Comparison of ENCODE assay signal across 18 cellular contexts in the genomic region with DNA sequence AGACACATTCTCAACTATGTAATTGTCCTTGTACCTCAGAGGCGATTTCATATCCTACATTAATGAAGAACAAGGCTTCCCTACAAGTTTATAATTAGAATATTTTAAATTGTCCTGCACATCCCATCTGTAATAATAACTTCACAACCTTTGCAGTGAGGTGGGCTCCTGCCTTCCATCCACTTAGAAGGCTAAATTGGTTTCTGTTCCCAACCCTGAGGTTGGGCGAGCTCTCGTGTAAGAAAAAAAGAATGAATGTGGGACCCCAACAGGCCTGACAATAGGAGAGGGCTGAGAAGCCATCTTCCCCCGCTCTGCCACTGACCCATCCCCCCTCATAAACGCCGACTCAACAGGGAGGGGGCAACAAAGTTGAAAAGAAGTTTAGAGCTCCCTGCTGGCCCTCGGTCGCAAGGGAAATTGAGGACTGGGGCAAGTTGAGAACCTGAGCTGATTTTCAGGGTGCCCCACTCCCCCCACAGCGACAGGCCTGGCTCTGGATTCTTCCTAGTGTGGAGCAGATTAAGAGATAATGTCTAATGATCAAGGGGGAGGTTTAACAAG. TPM values are rescaled to one million over a fixed set of nuclear protein-coding genes. Genes with fewer than 3 reads are reported as not detected.
"Had no signal": no experiment of that assay in that cellular context is flagged by ENCODE, and none has a peak within 500 bp of the region (broad histone marks: within the 10 kb centered on the region; RNA-seq: fewer than 3 reads in every experiment).

No MANE protein-coding gene starts in this region.

- H3K27ac ChIP-seq: hepatocyte, lower lobe of right lung, thyroid gland, uterus had no signal

- DNase-seq: activated naive CD4-positive, alpha-beta T cell; activated naive CD8-positive, alpha-beta T cell treated with anti-CD3 and anti-CD28 coated beads, Interleukin-2, amount 10 ng/mL, durations not matched to agents 7 days and 5 days; dermis blood vessel endothelial cell; left colon; lower lobe of right lung; stimulated activated CD4-positive, alpha-beta T cell treated with anti-CD3 and anti-CD28 coated beads, Interleukin-2, amount 100 ng/mL, for 48 hours; T-cell; T-helper 9 cell; thyroid gland; uterus had no signal

- ATAC-seq: activated CD4-positive, CD25-positive, alpha-beta regulatory T cell treated with anti-CD3 and anti-CD28 coated beads, Interleukin-2, amount 50 U/mL, for 24 hours; left colon; lower lobe of right lung; stimulated activated memory B cell treated with anti-CD40 and anti-IgM and Interleukin-4, amounts not matched to agents 10 μg/mL and 1 μg/mL and 100 μg/mL, for 72 hours; T-cell had no signal

- H3K36me3 ChIP-seq: uterus had no signal

- FAIRE-seq: bronchial epithelial cell, islet of Langerhans had no signal

- H3K4me1 ChIP-seq: lower lobe of right lung, uterus had no signal

- H3K9me3 ChIP-seq: lower lobe of right lung, thyroid gland, uterus had no signal

- H3K4me3 ChIP-seq: hepatocyte, lower lobe of right lung, thyroid gland, uterus had no signal

RNA-seq across cellular contexts. Expression of a gene that starts 9.4 kb away (rescaled TPM):
- total RNA-seq: activated CD8-positive, alpha-beta memory T cell treated with anti-CD3 and anti-CD28 coated beads for 36 hours; activated naive CD8-positive, alpha-beta T cell treated with anti-CD3 and anti-CD28 coated beads, Interleukin-2, amount 10 ng/mL, durations not matched to agents 7 days and 5 days; activated T-helper 1 cell treated with anti-CD3 and anti-CD28 coated beads, Interleukin-12 subunit alpha, Interleukin-12 subunit beta, Interleukin-2, Interleukin-4 antibody, amounts not matched to agents 30 ng/mL and 10 ng/mL and 1 ng/mL, durations not matched to agents 14 hours and 24 hours and 36 hours; bronchial epithelial cell; chondrocyte; dermis blood vessel endothelial cell; hepatocyte; left colon; lower lobe of right lung; T-cell; thyroid gland; uterus had no signal
